ENCODE assay signal across 9 cellular contexts in the genomic region with DNA sequence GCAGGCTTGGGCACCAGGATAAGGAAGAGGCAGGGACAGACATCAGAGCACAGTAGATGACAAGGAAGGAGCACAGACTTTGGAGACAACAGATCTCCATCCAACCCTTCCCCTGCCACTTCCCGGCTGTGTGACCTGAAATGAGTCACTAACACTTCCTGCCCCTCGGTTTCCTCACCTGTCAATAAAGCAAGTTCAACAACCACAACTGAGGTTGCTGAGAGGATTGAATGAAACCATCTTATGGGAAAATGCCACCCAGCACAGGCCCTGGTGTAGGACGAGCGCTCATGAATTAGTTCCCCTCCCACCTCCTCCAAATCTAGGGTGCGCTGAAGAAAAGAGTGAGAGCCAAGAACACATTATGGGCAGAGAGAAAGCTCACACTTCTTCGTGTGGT. TPM values are rescaled to one million over a fixed set of nuclear protein-coding genes. Genes with fewer than 3 reads are reported as not detected.
"Had no signal": no experiment of that assay in that cellular context is flagged by ENCODE, and none has a peak within 500 bp of the region (broad histone marks: within the 10 kb centered on the region; RNA-seq: fewer than 3 reads in every experiment).

No MANE protein-coding gene starts in this region.

RNA-seq across cellular contexts. Expression of gene SFTPA2, which starts 22.7 kb away (rescaled TPM):
- total RNA-seq: activated B cell treated with CpG ODN at 0.5 μM for 24 hours; activated CD4-positive, alpha-beta memory T cell treated with anti-CD3 and anti-CD28 coated beads, Interleukin-2, amount 10 ng/mL, durations not matched to agents 7 days and 5 days; activated CD4-positive, alpha-beta T cell treated with anti-CD3 and anti-CD28 coated beads, Interleukin-2, amount 10 ng/mL, durations not matched to agents 24 days and 14 days; activated naive CD8-positive, alpha-beta T cell treated with anti-CD3 and anti-CD28 coated beads for 36 hours; chondrocyte; foreskin keratinocyte; gastrocnemius medialis; heart left ventricle had no signal
- polyA plus RNA-seq: foreskin keratinocyte had no signal

RNA-seq across cellular contexts. Expression of gene SFTPA1, which starts 27.8 kb away (rescaled TPM):
- total RNA-seq: activated B cell treated with CpG ODN at 0.5 μM for 24 hours; activated CD4-positive, alpha-beta memory T cell treated with anti-CD3 and anti-CD28 coated beads, Interleukin-2, amount 10 ng/mL, durations not matched to agents 7 days and 5 days; activated CD4-positive, alpha-beta T cell treated with anti-CD3 and anti-CD28 coated beads, Interleukin-2, amount 10 ng/mL, durations not matched to agents 24 days and 14 days; activated naive CD8-positive, alpha-beta T cell treated with anti-CD3 and anti-CD28 coated beads for 36 hours; chondrocyte; dermis blood vessel endothelial cell; foreskin keratinocyte; gastrocnemius medialis; heart left ventricle had no signal
- polyA plus RNA-seq: foreskin keratinocyte had no signal
